11 cellular contexts compared by ENCODE assay signal in genomic region chr9:131404581-131404980, GRCh38. TPM values are rescaled to one million over a fixed set of nuclear protein-coding genes. Genes with fewer than 3 reads are reported as not detected.
A peak's percentile ranks its signal among the peaks of the same experiment; 100 is the strongest.
DNase-seq lines count a peak whose midpoint lies in the region; ATAC-seq and TF ChIP-seq lines count a peak whose summit lies in the region.
"Had no signal": no experiment of that assay in that cellular context is flagged by ENCODE, and none has a peak within 500 bp of the region (broad histone marks: within the 10 kb centered on the region; RNA-seq: fewer than 3 reads in every experiment).

No MANE protein-coding gene starts in this region.

- no peaks in the 10 kb centered on the region for H3K27me3 Mint-ChIP-seq in CD4-positive, alpha-beta T cell
- no peaks in the 10 kb centered on the region for H3K27me3 Mint-ChIP-seq in osteocyte (ENCODE audit: unreplicated experiment)
- H3K27me3 Mint-ChIP-seq: dendritic cell treated with granulocyte-macrophage colony-stimulating factor and Interleukin-4, amounts not matched to agents 40 ng/mL and 50 ng/mL, for 4 days had no signal

- H3K36me3 ChIP-seq in esophagus muscularis mucosa = no peaks in the 10 kb centered on the region

- H3K4me3 Mint-ChIP-seq in CD4-positive, alpha-beta T cell = peak overlapping the region; percentile 89
- H3K4me3 Mint-ChIP-seq in osteocyte (ENCODE audit: unreplicated experiment) = no peak overlapping the region
- H3K4me3 Mint-ChIP-seq: dendritic cell treated with granulocyte-macrophage colony-stimulating factor and Interleukin-4, amounts not matched to agents 40 ng/mL and 50 ng/mL, for 4 days had no signal

- WGBS in esophagus muscularis mucosa = 28% methylated on average over 5 of the region's 5 CpGs

- H3K4me3 ChIP-seq in esophagus muscularis mucosa = peak overlapping the region in 1 of 4 donors; percentile 9

- no peak for DNase-seq in CD4-positive, alpha-beta T cell
- DNase-seq in RWPE1 (ENCODE audit: low spot score) (no peak), esophagus muscularis mucosa (ENCODE audit: extremely low spot score) (no peak), osteocyte (ENCODE audit: extremely low spot score, unreplicated experiment) (no peak), left lobe of liver (ENCODE audit: low spot score) (no peak)
- DNase-seq: NCI-H1930, SW 1271 had no signal

- peaks cover 92% of the 10 kb centered on the region for H3K4me1 Mint-ChIP-seq in CD4-positive, alpha-beta T cell (ENCODE audit: low read depth)
- peaks cover 85% of the 10 kb centered on the region for H3K4me1 Mint-ChIP-seq in osteocyte (ENCODE audit: unreplicated experiment)

- no peaks in the 10 kb centered on the region for H3K9me3 Mint-ChIP-seq in CD4-positive, alpha-beta T cell
- H3K9me3 Mint-ChIP-seq in osteocyte (ENCODE audit: unreplicated experiment) = no peaks in the 10 kb centered on the region
- H3K9me3 Mint-ChIP-seq: dendritic cell treated with granulocyte-macrophage colony-stimulating factor and Interleukin-4, amounts not matched to agents 40 ng/mL and 50 ng/mL, for 4 days had no signal

- POLR2A ChIA-PET in CD4-positive, alpha-beta T cell (lab: Charles Lee) = interaction anchor here (0.5 to 4.6 kb wide), 7 partner anchors 7 to 939 kb away, joined by 3 to 83 read pairs (median 3); no protein-coding TSS in a partner anchor
- POLR2A ChIA-PET in RWPE1 (lab: Yijun Ruan, JAX; ENCODE audit: low non-redundant PET) = no interaction called here

- no peaks in the 10 kb centered on the region for H3K9me3 ChIP-seq in CD4-positive, alpha-beta T cell (ENCODE audit: control insufficient read depth, low read length)
- H3K9me3 ChIP-seq in esophagus muscularis mucosa = no peaks in the 10 kb centered on the region

- intact Hi-C loops in CD4-positive, alpha-beta T cell (cut with DNase I, micrococcal nuclease) = no loop called here
- intact Hi-C loops in esophagus muscularis mucosa (cut with DNase I) = no loop called here

- no peak for TF ChIP-seq POLR2A in esophagus muscularis mucosa (IDR thresholded peaks at IDR 0.05; ENCODE audit: low read depth)

- H3K4me1 ChIP-seq in esophagus muscularis mucosa = peaks cover 95 to 100% (median 100%) of the 10 kb centered on the region in 4 donors

- CTCF ChIA-PET in CD4-positive, alpha-beta T cell (lab: Charles Lee) = interaction anchor here (1.6 kb wide), 1 partner anchor 55 kb away, joined by 10 read pairs; no protein-coding TSS in a partner anchor
- CTCF ChIA-PET in RWPE1 (lab: Yijun Ruan, JAX) = interaction anchor here (0.5 to 2.9 kb wide), 3 partner anchors 12 to 302 kb away, joined by 3 to 12 read pairs (median 3); no protein-coding TSS in a partner anchor

- no peaks in the 10 kb centered on the region for H3K27me3 ChIP-seq in CD4-positive, alpha-beta T cell (ENCODE audit: control insufficient read depth, insufficient read depth, low read length)
- no peaks in the 10 kb centered on the region for H3K27me3 ChIP-seq in esophagus muscularis mucosa

- H3K36me3 Mint-ChIP-seq in CD4-positive, alpha-beta T cell (ENCODE audit: low read depth) = peaks cover 18% of the 10 kb centered on the region
- peaks cover 5% of the 10 kb centered on the region for H3K36me3 Mint-ChIP-seq in osteocyte (ENCODE audit: unreplicated experiment)

- H3K27ac Mint-ChIP-seq in CD4-positive, alpha-beta T cell = peak overlapping the region; percentile 86
- H3K27ac Mint-ChIP-seq in osteocyte (ENCODE audit: unreplicated experiment) = peak overlapping the region; percentile 79
- H3K27ac Mint-ChIP-seq: dendritic cell treated with granulocyte-macrophage colony-stimulating factor and Interleukin-4, amounts not matched to agents 40 ng/mL and 50 ng/mL, for 4 days had no signal

- no peak for ATAC-seq in CD4-positive, alpha-beta T cell (ENCODE audit: poor library complexity)
- ATAC-seq in HG03139 (IDR thresholded peaks at IDR 0.05; ENCODE audit: unreplicated experiment) = no peak
- ATAC-seq in left lobe of liver = no peak
- ATAC-seq in HG02588 (IDR thresholded peaks at IDR 0.05; ENCODE audit: unreplicated experiment) = no peak
- no peak for ATAC-seq in GM21576 (IDR thresholded peaks at IDR 0.05; ENCODE audit: unreplicated experiment)

- H3K27ac ChIP-seq in CD4-positive, alpha-beta T cell (ENCODE audit: low read depth, low read length) = no peak overlapping the region
- H3K27ac ChIP-seq in RWPE1 (peak overlapping the region; percentile 84), esophagus muscularis mucosa (replicated peaks in 1 of 4) (peak overlapping the region; percentile 68 to 99 (median 80))

- TF ChIP-seq CTCF in CD4-positive, alpha-beta T cell (IDR thresholded peaks at IDR 0.05) = no peak
- TF ChIP-seq CTCF in RWPE1 (conservative IDR thresholded peaks at IDR 0.05; ENCODE audit: low read depth) (no peak), esophagus muscularis mucosa (IDR thresholded peaks at IDR 0.05) (no peak), osteocyte (IDR thresholded peaks at IDR 0.05) (no peak)

- TF ChIP-seq EP300 in esophagus muscularis mucosa (IDR thresholded peaks at IDR 0.05) = no peak

RNA-seq across cellular contexts. Expression of gene PRRC2B, which starts 10.7 kb away (rescaled TPM):
- 100 to 1,000 TPM; 256 to 268 TPM for total RNA-seq in CD4-positive, alpha-beta T cell
- total RNA-seq in esophagus muscularis mucosa (100 to 1,000 TPM; 109 to 226 (median 148) TPM), osteocyte (285 and 290 TPM in 2 replicates), left lobe of liver (80.7 TPM)
